ENCODE assay signal across 22 cellular contexts in the genomic region with DNA sequence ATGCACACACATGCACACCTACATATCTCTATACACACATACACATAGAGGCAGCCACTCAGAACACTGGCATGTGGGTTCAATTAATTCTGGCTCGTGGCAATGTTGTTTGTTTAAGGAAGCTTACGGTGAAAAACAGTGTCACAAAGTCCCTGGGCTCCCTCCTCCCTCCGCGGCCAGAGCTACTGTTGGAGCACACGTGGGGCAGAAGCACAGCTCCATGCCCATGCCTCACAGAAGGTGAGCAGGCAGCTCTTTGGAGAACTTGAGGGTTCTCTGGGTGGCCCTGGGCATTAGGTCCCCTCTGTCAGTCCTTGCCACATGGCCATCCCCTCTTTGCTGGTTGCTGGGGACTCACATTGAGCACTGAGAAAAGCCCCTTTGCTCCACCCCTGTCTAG.
"Had no signal": no experiment of that assay in that cellular context is flagged by ENCODE, and none has a peak within 500 bp of the region (broad histone marks: within the 10 kb centered on the region; RNA-seq: fewer than 3 reads in every experiment).

No MANE protein-coding gene starts in this region.

- H3K27ac ChIP-seq: breast epithelium had no signal

- H3K36me3 ChIP-seq: breast epithelium had no signal

- H3K4me3 ChIP-seq: breast epithelium had no signal

- ATAC-seq: activated T-cell treated with anti-CD3 and anti-CD28 coated beads, Interleukin-2, amount 50 U/mL, for 72 hours; WTC11 had no signal

- H3K27me3 ChIP-seq: breast epithelium had no signal

- DNase-seq: activated CD4-positive, alpha-beta T cell treated with anti-CD3 and anti-CD28 coated beads for 48 hours; activated CD4-positive, alpha-beta T cell treated with anti-CD3 and anti-CD28 coated beads, Interleukin-2, amount 50 U/mL, for 4 hours; activated CD4-positive, CD25-positive, alpha-beta regulatory T cell treated with anti-CD3 and anti-CD28 coated beads, Interleukin-2, amount 50 U/mL, for 72 hours; activated CD8-positive, alpha-beta memory T cell treated with anti-CD3 and anti-CD28 coated beads for 24 hours; activated effector memory CD4-positive, alpha-beta T cell treated with Interleukin-2 at 50 U/mL for 16 hours; activated naive CD4-positive, alpha-beta T cell; activated T-cell treated with anti-CD3 and anti-CD28 coated beads, Interleukin-2, amount 50 U/mL, for 72 hours; aorta; caudate nucleus; Karpas-422; MM.1S; NCI-H1105; NCI-H146; NCI-H187 treated with DMSO at 0.1 percent for 48 hours; NCI-H2081 treated with DMSO at 0.1 percent for 48 hours; NCI-H2171; NCI-H226; NCI-H526; NCI-H82; SIG-M5 had no signal
